Comparison of ENCODE assay signal across 8 cellular contexts in genomic region chr3:107661447-107662108, GRCh38.
A peak's percentile ranks its signal among the peaks of the same experiment; 100 is the strongest.
DNase-seq lines count a peak whose midpoint lies in the region; ATAC-seq and TF ChIP-seq lines count a peak whose summit lies in the region.

No MANE protein-coding gene starts in this region.

- peaks cover 25 to 50% (median 32%) of the 10 kb centered on the region in 3 donors for H3K4me1 Mint-ChIP-seq in CD8-positive, alpha-beta memory T cell
- H3K4me1 Mint-ChIP-seq in activated naive CD8-positive, alpha-beta T cell treated with anti-CD3 and anti-CD28 coated beads for 36 hours = peaks cover 20% of the 10 kb centered on the region

- no peaks in the 10 kb centered on the region for H3K9me3 ChIP-seq in CD8-positive, alpha-beta memory T cell (ENCODE audit: low read length)
- H3K9me3 ChIP-seq in muscle layer of colon (ENCODE audit: low read length) = no peaks in the 10 kb centered on the region

- in situ Hi-C loops in GM13977 (cut with MboI; ENCODE audit: low pct_unique_long_range_greater_than_20kb, low sequenced_read_pairs, unreplicated experiment) = no loop called here

- H3K27ac Mint-ChIP-seq in CD8-positive, alpha-beta memory T cell = peak overlapping the region in 5 of 8 donors; percentile 15 to 85 (median 26)
- H3K27ac Mint-ChIP-seq in activated naive CD8-positive, alpha-beta T cell treated with anti-CD3 and anti-CD28 coated beads for 36 hours = peak overlapping the region; percentile 11

- H3K4me1 ChIP-seq in CD8-positive, alpha-beta memory T cell (ENCODE audit: insufficient read depth, low read length) = peaks cover 7% of the 10 kb centered on the region
- H3K4me1 ChIP-seq in muscle layer of colon (ENCODE audit: insufficient read depth, low read length) = peaks cover 21% of the 10 kb centered on the region

- ATAC-seq in HG02678 (IDR thresholded peaks at IDR 0.05; ENCODE audit: unreplicated experiment) (peak; percentile 69), sciatic nerve (no peak)

- TF ChIP-seq CTCF in GM13977 (IDR thresholded peaks at IDR 0.05; ENCODE audit: extremely low read depth, insufficient read depth, missing control alignments) = no peak

- no peak overlapping the region for H3K4me3 Mint-ChIP-seq in CD8-positive, alpha-beta memory T cell
- H3K4me3 Mint-ChIP-seq in activated naive CD8-positive, alpha-beta T cell treated with anti-CD3 and anti-CD28 coated beads for 36 hours = no peak overlapping the region

- H3K27ac ChIP-seq in CD8-positive, alpha-beta memory T cell (ENCODE audit: low read depth, low read length) = no peak overlapping the region
- H3K27ac ChIP-seq in muscle layer of colon (ENCODE audit: low read depth, low read length) = peak overlapping the region; percentile 16

- H3K36me3 Mint-ChIP-seq in CD8-positive, alpha-beta memory T cell = peaks cover 0 to 2% (median 0%) of the 10 kb centered on the region in 3 donors
- H3K36me3 Mint-ChIP-seq in activated naive CD8-positive, alpha-beta T cell treated with anti-CD3 and anti-CD28 coated beads for 36 hours = no peaks in the 10 kb centered on the region

- H3K9me3 Mint-ChIP-seq in CD8-positive, alpha-beta memory T cell = no peaks in the 10 kb centered on the region
- no peaks in the 10 kb centered on the region for H3K9me3 Mint-ChIP-seq in activated naive CD8-positive, alpha-beta T cell treated with anti-CD3 and anti-CD28 coated beads for 36 hours

- H3K27me3 ChIP-seq in CD8-positive, alpha-beta memory T cell (ENCODE audit: insufficient read depth, low read length, poor library complexity, severe bottlenecking) = no peaks in the 10 kb centered on the region
- no peaks in the 10 kb centered on the region for H3K27me3 ChIP-seq in muscle layer of colon (ENCODE audit: control insufficient read depth in 1 of 2, insufficient read depth in 2 of 2, low read length in 2 of 2)

- peak overlapping the region; percentile 6 for H3K9ac ChIP-seq in muscle layer of colon (ENCODE audit: low read length)

- POLR2A ChIA-PET in CD8-positive, alpha-beta memory T cell (lab: Charles Lee) = no interaction called here

- no peaks in the 10 kb centered on the region for H3K27me3 Mint-ChIP-seq in CD8-positive, alpha-beta memory T cell
- H3K27me3 Mint-ChIP-seq in activated naive CD8-positive, alpha-beta T cell treated with anti-CD3 and anti-CD28 coated beads for 36 hours = no peaks in the 10 kb centered on the region

- DNase-seq in CD8-positive, alpha-beta memory T cell = no peak
- DNase-seq in activated naive CD8-positive, alpha-beta T cell treated with anti-CD3 and anti-CD28 coated beads for 36 hours = no peak
- DNase-seq in sciatic nerve (ENCODE audit: low spot score) (no peak), NCI-H2029 (lab: John Stamatoyannopoulos, UW) (no peak), GM13977 (ENCODE audit: low spot score) (no peak)
- DNase-seq in stimulated activated CD4-positive, alpha-beta T cell treated with anti-CD3 and anti-CD28 coated beads, Interleukin-12 subunit alpha, Interleukin-12 subunit beta, amount 100 ng/mL, for 4 hours = no peak

- CTCF ChIA-PET in CD8-positive, alpha-beta memory T cell (lab: Charles Lee) = interaction anchor here (0.8 to 3.8 kb wide), 4 partner anchors 14 to 425 kb away, joined by 3 to 18 read pairs (median 4); no protein-coding TSS in a partner anchor

- no peaks in the 10 kb centered on the region for H3K36me3 ChIP-seq in CD8-positive, alpha-beta memory T cell (ENCODE audit: insufficient read depth, low read length)
- no peaks in the 10 kb centered on the region for H3K36me3 ChIP-seq in muscle layer of colon (ENCODE audit: insufficient read depth, low read length)

- intact Hi-C loops in sciatic nerve (cut with DNase I) = no loop called here

- H3K4me3 ChIP-seq in CD8-positive, alpha-beta memory T cell (ENCODE audit: low read length) = no peak overlapping the region
- peak overlapping the region in 1 of 2 donors; percentile 35 for H3K4me3 ChIP-seq in muscle layer of colon (ENCODE audit: low read depth in 1 of 2, low read length in 2 of 2)
